Comparison of ENCODE assay signal across 8 cellular contexts in the genomic region with DNA sequence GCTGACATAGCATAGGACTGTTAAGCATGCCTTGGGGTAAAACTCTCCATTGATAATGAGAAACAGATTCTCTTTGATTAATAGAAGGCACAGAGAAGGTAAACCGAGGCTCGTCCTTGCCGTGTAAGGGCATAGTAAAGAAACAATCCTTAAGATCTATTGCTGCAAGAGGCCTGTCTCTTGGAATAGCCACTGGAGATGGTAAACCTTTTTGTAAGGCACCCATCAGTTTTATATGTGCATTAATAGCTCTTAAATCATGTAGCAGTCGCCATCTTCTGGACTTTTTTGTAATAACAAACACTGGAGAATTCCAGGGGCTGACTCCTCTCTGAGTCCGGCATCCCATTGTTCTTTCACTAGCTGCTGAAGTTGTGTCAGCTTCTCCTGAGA. TPM values are rescaled to one million over a fixed set of nuclear protein-coding genes. Genes with fewer than 3 reads are reported as not detected.
DNase-seq lines count a peak whose midpoint lies in the region; ATAC-seq and TF ChIP-seq lines count a peak whose summit lies in the region.

No MANE protein-coding gene starts in this region.

- ATAC-seq in GM21786 (IDR thresholded peaks at IDR 0.05; ENCODE audit: unreplicated experiment) (peak; percentile 64), SK-N-SH treated with all-trans-retinoic acid at 6 μM for 48 hours (peak; percentile 100), esophagus mucosa (peak; percentile 68), GM21528 (IDR thresholded peaks at IDR 0.05; ENCODE audit: low FRiP score, unreplicated experiment) (no peak), HG02571 (IDR thresholded peaks at IDR 0.05; ENCODE audit: unreplicated experiment) (no peak)

- DNase-seq in DMS114 treated with DMSO at 0.1 percent for 48 hours (lab: John Stamatoyannopoulos, UW; ENCODE audit: unreplicated experiment) (peak; percentile 52), NCI-H146 (lab: John Stamatoyannopoulos, UW) (peak; percentile 79), mucosa of gallbladder (ENCODE audit: low spot score) (peak; percentile 46)

TF ChIP-seq in SK-N-SH treated with all-trans-retinoic acid at 6 μM for 48 hours, 23 proteins besides CTCF, POLR2A, EP300 and RAD21:
- TF ChIP-seq TOX (CRISPR knock-in tag; IDR thresholded peaks at IDR 0.05; ENCODE audit: borderline replicate concordance) (no peak), SNAI2 (CRISPR knock-in tag; IDR thresholded peaks at IDR 0.05) (no peak), GLIS3 (CRISPR knock-in tag; IDR thresholded peaks at IDR 0.05) (no peak), ZNF70 (CRISPR knock-in tag; IDR thresholded peaks at IDR 0.05) (no peak)
- TF ChIP-seq, protein P1, sequence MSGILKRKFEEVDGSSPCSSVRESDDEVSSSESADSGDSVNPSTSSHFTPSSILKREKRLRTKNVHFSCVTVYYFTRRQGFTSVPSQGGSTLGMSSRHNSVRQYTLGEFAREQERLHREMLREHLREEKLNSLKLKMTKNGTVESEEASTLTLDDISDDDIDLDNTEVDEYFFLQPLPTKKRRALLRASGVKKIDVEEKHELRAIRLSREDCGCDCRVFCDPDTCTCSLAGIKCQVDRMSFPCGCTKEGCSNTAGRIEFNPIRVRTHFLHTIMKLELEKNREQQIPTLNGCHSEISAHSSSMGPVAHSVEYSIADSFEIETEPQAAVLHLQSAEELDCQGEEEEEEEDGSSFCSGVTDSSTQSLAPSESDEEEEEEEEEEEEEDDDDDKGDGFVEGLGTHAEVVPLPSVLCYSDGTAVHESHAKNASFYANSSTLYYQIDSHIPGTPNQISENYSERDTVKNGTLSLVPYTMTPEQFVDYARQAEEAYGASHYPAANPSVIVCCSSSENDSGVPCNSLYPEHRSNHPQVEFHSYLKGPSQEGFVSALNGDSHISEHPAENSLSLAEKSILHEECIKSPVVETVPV (CRISPR knock-in tag; IDR thresholded peaks at IDR 0.05): no peak

RNA-seq across cellular contexts. Expression of gene ABHD12, which starts 8.4 kb away (rescaled TPM):
- 29.4 TPM for total RNA-seq in esophagus mucosa
- 81.1 TPM for total RNA-seq in mucosa of gallbladder

RNA-seq across cellular contexts. Expression of gene GINS1, which starts 8.4 kb away (rescaled TPM):
- total RNA-seq in esophagus mucosa (8.6 TPM), mucosa of gallbladder (1.4 TPM)

Comparison
In these comparisons a context has a peak if more than half of its experiments do, and no peak if none do; other contexts are left out.
1. ATAC-seq: peak in GM21786 (single experiment), SK-N-SH treated with all-trans-retinoic acid at 6 μM for 48 hours (single experiment) and esophagus mucosa (single experiment); none in GM21528 (single experiment) and HG02571 (single experiment).
2. Peak in every context shown above with its lines, with median percentiles within 50 percentile points of each other: DNase-seq.